Comparison of ENCODE assay signal across 8 cellular contexts in genomic region chr13:48542581-48543341, GRCh38. TPM values are rescaled to one million over a fixed set of nuclear protein-coding genes. Genes with fewer than 3 reads are reported as not detected.
DNase-seq lines count a peak whose midpoint lies in the region; TF ChIP-seq lines count a peak whose summit lies in the region.

No MANE protein-coding gene starts in this region.

- no peaks in the 10 kb centered on the region for H3K4me1 Mint-ChIP-seq in activated T-helper 1 cell treated with anti-CD3 and anti-CD28 coated beads, Interleukin-12 subunit alpha, Interleukin-12 subunit beta, Interleukin-2, Interleukin-4 antibody, amounts not matched to agents 30 ng/mL and 10 ng/mL and 1 ng/mL, durations not matched to agents 14 hours and 24 hours and 36 hours (ENCODE audit: low read depth)

- no peak overlapping the region for H3K27ac Mint-ChIP-seq in activated T-helper 1 cell treated with anti-CD3 and anti-CD28 coated beads, Interleukin-12 subunit alpha, Interleukin-12 subunit beta, Interleukin-2, Interleukin-4 antibody, amounts not matched to agents 30 ng/mL and 10 ng/mL and 1 ng/mL, durations not matched to agents 14 hours and 24 hours and 36 hours

- H3K4me2 ChIP-seq in Karpas-422 (ENCODE audit: low read depth, low read length, poor library complexity, severe bottlenecking): peak overlapping the region; percentile 57

- H3K4me1 ChIP-seq in Karpas-422 (ENCODE audit: low read length) (peaks cover 34% of the 10 kb centered on the region), adrenal gland (replicated peaks in 1 of 2) (peaks cover 0 to 15% of the 10 kb centered on the region in 2 donors), stomach smooth muscle (ENCODE audit: control insufficient read depth, insufficient read depth, low read length) (peaks cover 13% of the 10 kb centered on the region)

- peak overlapping the region; percentile 66 for H2AFZ ChIP-seq in Karpas-422 (ENCODE audit: low read length)

- H3K79me2 ChIP-seq in Karpas-422 (ENCODE audit: low read length): no peaks in the 10 kb centered on the region

- intact Hi-C loops in adrenal gland (cut with DNase I): no loop called here
- intact Hi-C loops in activated T-helper 1 cell treated with anti-CD3 and anti-CD28 coated beads, Interleukin-12 subunit alpha, Interleukin-12 subunit beta, Interleukin-2, Interleukin-4 antibody, amounts not matched to agents 30 ng/mL and 10 ng/mL and 1 ng/mL, durations not matched to agents 14 hours and 24 hours and 36 hours (cut with micrococcal nuclease): no loop called here

- TF ChIP-seq POLR2A in adrenal gland (IDR thresholded peaks at IDR 0.05): no peak

- peak overlapping the region; percentile 46 for H3K9ac ChIP-seq in Karpas-422 (ENCODE audit: low read length)
- peak overlapping the region; percentile 14 to 47 for H3K9ac ChIP-seq in stomach smooth muscle (ENCODE audit: low read length in 2 of 2)

- H3K9me3 ChIP-seq in Karpas-422 (ENCODE audit: low read length): no peaks in the 10 kb centered on the region
- H3K9me3 ChIP-seq in adrenal gland (replicated peaks in 1 of 3): no peaks in the 10 kb centered on the region
- no peaks in the 10 kb centered on the region for H3K9me3 ChIP-seq in stomach smooth muscle (ENCODE audit: control insufficient read depth in 2 of 2, low read length in 2 of 2)
- H3K9me3 ChIP-seq in WERI-Rb-1 (ENCODE audit: severe bottlenecking): no peaks in the 10 kb centered on the region

- H4K20me1 ChIP-seq in Karpas-422 (ENCODE audit: insufficient read depth, low read depth, low read length): no peaks in the 10 kb centered on the region

- H3K27ac ChIP-seq in Karpas-422 (ENCODE audit: low read length): no peak overlapping the region
- peak overlapping the region in 2 of 5 donors; percentile 30 to 36 for H3K27ac ChIP-seq in adrenal gland
- H3K27ac ChIP-seq in stomach smooth muscle (ENCODE audit: low read length): peak overlapping the region; percentile 61
- H3K27ac ChIP-seq in WERI-Rb-1: no peak overlapping the region

- no peaks in the 10 kb centered on the region for H3K36me3 ChIP-seq in Karpas-422 (ENCODE audit: insufficient read depth, low read length)
- H3K36me3 ChIP-seq in adrenal gland (replicated peaks in 1 of 2): no peaks in the 10 kb centered on the region
- no peaks in the 10 kb centered on the region for H3K36me3 ChIP-seq in stomach smooth muscle (ENCODE audit: control insufficient read depth in 2 of 2, insufficient read depth in 2 of 2, low read length in 2 of 2)
- no peaks in the 10 kb centered on the region for H3K36me3 ChIP-seq in WERI-Rb-1

- no peaks in the 10 kb centered on the region for H3K9me2 ChIP-seq in Karpas-422 (replicated peaks; ENCODE audit: insufficient read depth, low read length)

- peaks cover 6% of the 10 kb centered on the region for H3K36me3 Mint-ChIP-seq in activated T-helper 1 cell treated with anti-CD3 and anti-CD28 coated beads, Interleukin-12 subunit alpha, Interleukin-12 subunit beta, Interleukin-2, Interleukin-4 antibody, amounts not matched to agents 30 ng/mL and 10 ng/mL and 1 ng/mL, durations not matched to agents 14 hours and 24 hours and 36 hours (ENCODE audit: low read depth)

- H3K9me3 Mint-ChIP-seq in activated T-helper 1 cell treated with anti-CD3 and anti-CD28 coated beads, Interleukin-12 subunit alpha, Interleukin-12 subunit beta, Interleukin-2, Interleukin-4 antibody, amounts not matched to agents 30 ng/mL and 10 ng/mL and 1 ng/mL, durations not matched to agents 14 hours and 24 hours and 36 hours: peaks cover 6% of the 10 kb centered on the region

- H3K27me3 ChIP-seq in Karpas-422 (ENCODE audit: low read length) (no peaks in the 10 kb centered on the region), adrenal gland (no peaks in the 10 kb centered on the region), stomach smooth muscle (ENCODE audit: control insufficient read depth in 1 of 2, insufficient read depth in 2 of 2, low read length in 2 of 2) (no peaks in the 10 kb centered on the region), WERI-Rb-1 (ENCODE audit: insufficient read depth, low read depth, severe bottlenecking) (no peaks in the 10 kb centered on the region)

- H3K27me3 Mint-ChIP-seq in activated T-helper 1 cell treated with anti-CD3 and anti-CD28 coated beads, Interleukin-12 subunit alpha, Interleukin-12 subunit beta, Interleukin-2, Interleukin-4 antibody, amounts not matched to agents 30 ng/mL and 10 ng/mL and 1 ng/mL, durations not matched to agents 14 hours and 24 hours and 36 hours (ENCODE audit: insufficient read depth): peaks cover 13% of the 10 kb centered on the region

- no peak for TF ChIP-seq CTCF in adrenal gland (IDR thresholded peaks at IDR 0.05)
- TF ChIP-seq CTCF in WERI-Rb-1 (IDR thresholded peaks at IDR 0.05; ENCODE audit: low read depth, low read length): no peak

- DNase-seq in COLO829 (ENCODE audit: low spot score) (peak; percentile 45), Karpas-422 (peak; percentile 71), adrenal gland (peak in 6 of 7 donors; percentile 21 to 68 (median 34)), iPS-NIHi11 (ENCODE audit: low spot score) (peak; percentile 17), T1000 (lab: John Stamatoyannopoulos, UW) (no peak), WERI-Rb-1 (no peak)
- DNase-seq in activated T-helper 1 cell treated with anti-CD3 and anti-CD28 coated beads, Interleukin-12 subunit alpha, Interleukin-12 subunit beta, Interleukin-2, Interleukin-4 antibody, amounts not matched to agents 30 ng/mL and 10 ng/mL and 1 ng/mL, durations not matched to agents 14 hours and 24 hours and 36 hours (ENCODE audit: low spot score): no peak

- WGBS in adrenal gland, 4 donors: 19 to 42% (median 32%) methylated on average over 11 of the region's 11 CpGs

- H3K4me3 Mint-ChIP-seq in activated T-helper 1 cell treated with anti-CD3 and anti-CD28 coated beads, Interleukin-12 subunit alpha, Interleukin-12 subunit beta, Interleukin-2, Interleukin-4 antibody, amounts not matched to agents 30 ng/mL and 10 ng/mL and 1 ng/mL, durations not matched to agents 14 hours and 24 hours and 36 hours: no peak overlapping the region

- H3K4me3 ChIP-seq in Karpas-422 (ENCODE audit: low read length): peak overlapping the region; percentile 38; the same call in 1 of the 2 replicates
- H3K4me3 ChIP-seq in adrenal gland: no peak overlapping the region
- peak overlapping the region; percentile 17 to 44 for H3K4me3 ChIP-seq in stomach smooth muscle (ENCODE audit: low read length in 2 of 2)
- no peak overlapping the region for H3K4me3 ChIP-seq in WERI-Rb-1 (ENCODE audit: low read depth, low read length)

RNA-seq across cellular contexts. Expression of gene RCBTB2, which starts 9.9 kb away (rescaled TPM):
- 20.2 and 25.6 TPM in 2 replicates for total RNA-seq in Karpas-422 (2014; rRNA removed; shearing (Covaris generic); ENCODE audit: low replicate concordance)
- total RNA-seq in adrenal gland: 10 to 100 TPM in 6 of 8 donors, 1 to 10 TPM in 2; 9.8 to 29.0 (median 15.2) TPM
- 10 to 100 TPM; 14.0 to 36.4 (median 20.0) TPM for polyA plus RNA-seq in adrenal gland
- total RNA-seq in activated T-helper 1 cell treated with anti-CD3 and anti-CD28 coated beads, Interleukin-12 subunit alpha, Interleukin-12 subunit beta, Interleukin-2, Interleukin-4 antibody, amounts not matched to agents 30 ng/mL and 10 ng/mL and 1 ng/mL, durations not matched to agents 14 hours and 24 hours and 36 hours: 1.7 and 2.0 TPM in 2 replicates

Comparison
In these comparisons a context has a peak if more than half of its experiments do, and no peak if none do; other contexts are left out.
1. DNase-seq: peak in COLO829 (single experiment), Karpas-422 (single experiment), adrenal gland (6 of 7) and iPS-NIHi11 (single experiment); none in T1000 (single experiment), WERI-Rb-1 (single experiment) and activated T-helper 1 cell treated with anti-CD3 and anti-CD28 coated beads, Interleukin-12 subunit alpha, Interleukin-12 subunit beta, Interleukin-2, Interleukin-4 antibody, amounts not matched to agents 30 ng/mL and 10 ng/mL and 1 ng/mL, durations not matched to agents 14 hours and 24 hours and 36 hours (single experiment).
2. H3K4me3 ChIP-seq: peak in Karpas-422 (single experiment) and stomach smooth muscle (2 of 2); none in adrenal gland (0 of 4) and WERI-Rb-1 (single experiment).